Comparison of ENCODE assay signal across 15 cellular contexts in genomic region chr2:240223631-240224030, GRCh38.
DNase-seq lines count a peak whose midpoint lies in the region; ATAC-seq and TF ChIP-seq lines count a peak whose summit lies in the region.
"Had no signal": no experiment of that assay in that cellular context is flagged by ENCODE, and none has a peak within 500 bp of the region (broad histone marks: within the 10 kb centered on the region; RNA-seq: fewer than 3 reads in every experiment).

No MANE protein-coding gene starts in this region.

- no peak overlapping the region for H2BK15ac ChIP-seq in IMR-90 (ENCODE audit: low read depth, low read length)
- H2BK15ac ChIP-seq in neuronal stem cell (ENCODE audit: low read length): no peak overlapping the region

- H2AK9ac ChIP-seq in IMR-90 (replicated peaks; ENCODE audit: low read depth, low read length, poor library complexity): peak overlapping the region; percentile 59

- intact Hi-C loops in IMR-90 (cut with micrococcal nuclease): no loop called here
- intact Hi-C loops in CD4-positive, alpha-beta T cell (cut with DNase I, micrococcal nuclease): no loop called here

- H4K8ac ChIP-seq in IMR-90 (ENCODE audit: low read depth in 2 of 2, low read length in 2 of 2) (no peak overlapping the region), neuronal stem cell (ENCODE audit: low read depth, low read length) (no peak overlapping the region)

- H3K9me3 ChIP-seq in IMR-90 (ENCODE audit: control insufficient read depth, insufficient read depth, low read length) (0 out of 2 replicates have a peak, but pooled peaks cover 2% of the 10 kb centered on the region), neuronal stem cell (replicated peaks in 1 of 2; ENCODE audit: control insufficient read depth in 2 of 2, insufficient read depth in 1 of 2, low read depth in 1 of 2, low read length in 2 of 2) (no peaks in the 10 kb centered on the region), suprapubic skin (no peaks in the 10 kb centered on the region)
- no peaks in the 10 kb centered on the region for H3K9me3 ChIP-seq in CD4-positive, alpha-beta T cell (ENCODE audit: control insufficient read depth, low read length)

- no peaks in the 10 kb centered on the region for H4K20me1 ChIP-seq in IMR-90 (ENCODE audit: insufficient read depth, low read length)
- H4K20me1 ChIP-seq: BLaER1 treated with 17β-estradiol and CSF1 and Interleukin-3, amounts not matched to agents 10 nM and 100 nM had no signal

- H3K27me3 Mint-ChIP-seq in activated CD8-positive, alpha-beta memory T cell treated with anti-CD3 and anti-CD28 coated beads, Interleukin-2, amount 10 ng/mL, durations not matched to agents 7 days and 5 days: peaks cover 22% of the 10 kb centered on the region
- H3K27me3 Mint-ChIP-seq in CD4-positive, alpha-beta T cell: peaks cover 37% of the 10 kb centered on the region

- H3K23ac ChIP-seq in IMR-90 (ENCODE audit: low read depth, low read length) (no peak overlapping the region), neuronal stem cell (ENCODE audit: low read depth, low read length, poor library complexity) (no peak overlapping the region)

- H2AFZ ChIP-seq in IMR-90 (replicated peaks; ENCODE audit: low read length, poor library complexity): no peak overlapping the region
- no peak overlapping the region for H2AFZ ChIP-seq in neuronal stem cell (ENCODE audit: low read length)
- H2AFZ ChIP-seq: GM23338 had no signal

- H4K5ac ChIP-seq in IMR-90 (ENCODE audit: low read depth, low read length): no peak overlapping the region

- TF ChIP-seq EP300 in suprapubic skin (IDR thresholded peaks at IDR 0.05): no peak

- H3K9ac ChIP-seq in IMR-90 (ENCODE audit: low read depth, low read length): no peak overlapping the region
- no peak overlapping the region for H3K9ac ChIP-seq in neuronal stem cell (ENCODE audit: low read depth, low read length, poor library complexity)
- H3K9ac ChIP-seq: BLaER1 treated with 17β-estradiol and CSF1 and Interleukin-3, amounts not matched to agents 10 nM and 100 nM had no signal

- H3K27me3 ChIP-seq in IMR-90 (ENCODE audit: control insufficient read depth, insufficient read depth, low read length): no peaks in the 10 kb centered on the region; the same call in 1 of the 2 replicates
- H3K27me3 ChIP-seq in neuronal stem cell (ENCODE audit: control insufficient read depth in 3 of 3, insufficient read depth in 3 of 3, low read depth in 1 of 3, low read length in 3 of 3): peaks cover 0 to 13% (median 0%) of the 10 kb centered on the region in 3 experiments
- H3K27me3 ChIP-seq in suprapubic skin: peaks cover 44% of the 10 kb centered on the region
- peaks cover 21% of the 10 kb centered on the region for H3K27me3 ChIP-seq in CD4-positive, alpha-beta T cell (ENCODE audit: control insufficient read depth, insufficient read depth, low read length)
- H3K27me3 ChIP-seq: BLaER1 treated with 17β-estradiol and CSF1 and Interleukin-3, amounts not matched to agents 10 nM and 100 nM had no signal

- dilution Hi-C loops in IMR-90 (cut with HindIII; ENCODE audit: low sequenced_read_pairs, unreplicated experiment): no loop called here

- no peak overlapping the region for H3K27ac ChIP-seq in IMR-90 (ENCODE audit: insufficient read depth, low read length)
- no peak overlapping the region for H3K27ac ChIP-seq in neuronal stem cell (replicated peaks; ENCODE audit: low read length)
- no peak overlapping the region for H3K27ac ChIP-seq in suprapubic skin
- no peak overlapping the region for H3K27ac ChIP-seq in CD4-positive, alpha-beta T cell (ENCODE audit: low read depth, low read length)
- H3K27ac ChIP-seq: BLaER1 treated with 17β-estradiol and CSF1 and Interleukin-3, amounts not matched to agents 10 nM and 100 nM had no signal

- H2BK120ac ChIP-seq in IMR-90 (ENCODE audit: low read depth, low read length) (peak overlapping the region; percentile 19; the same call in 1 of the 2 replicates), neuronal stem cell (ENCODE audit: low read depth, low read length) (no peak overlapping the region)

- H2BK20ac ChIP-seq in IMR-90 (ENCODE audit: low read depth, low read length): no peak overlapping the region

- H3K14ac ChIP-seq in IMR-90 (replicated peaks; ENCODE audit: low read depth, low read length) (no peak overlapping the region), neuronal stem cell (ENCODE audit: low read length) (no peak overlapping the region)

- no peaks in the 10 kb centered on the region for H3K36me3 ChIP-seq in IMR-90 (ENCODE audit: control insufficient read depth, insufficient read depth, low read length)
- H3K36me3 ChIP-seq in neuronal stem cell (replicated peaks in 1 of 2; ENCODE audit: control insufficient read depth in 2 of 2, insufficient read depth in 2 of 2, low read length in 2 of 2): no peaks in the 10 kb centered on the region
- H3K36me3 ChIP-seq in suprapubic skin: no peaks in the 10 kb centered on the region
- H3K36me3 ChIP-seq: BLaER1 treated with 17β-estradiol and CSF1 and Interleukin-3, amounts not matched to agents 10 nM and 100 nM had no signal

- peaks cover 6% of the 10 kb centered on the region for H3K4me1 ChIP-seq in IMR-90 (ENCODE audit: control insufficient read depth, insufficient read depth, low read length)
- no peaks in the 10 kb centered on the region for H3K4me1 ChIP-seq in neuronal stem cell (ENCODE audit: control insufficient read depth in 2 of 2, insufficient read depth in 1 of 2, low read depth in 1 of 2, low read length in 2 of 2)
- no peaks in the 10 kb centered on the region for H3K4me1 ChIP-seq in suprapubic skin

- no peak overlapping the region for H2BK12ac ChIP-seq in neuronal stem cell (ENCODE audit: low read length)

- no peaks in the 10 kb centered on the region for H3K36me3 Mint-ChIP-seq in activated CD8-positive, alpha-beta memory T cell treated with anti-CD3 and anti-CD28 coated beads, Interleukin-2, amount 10 ng/mL, durations not matched to agents 7 days and 5 days
- no peaks in the 10 kb centered on the region for H3K36me3 Mint-ChIP-seq in CD4-positive, alpha-beta T cell (ENCODE audit: low read depth)

- CTCF ChIA-PET in activated CD8-positive, alpha-beta memory T cell treated with anti-CD3 and anti-CD28 coated beads, Interleukin-2, amount 10 ng/mL, durations not matched to agents 7 days and 5 days (lab: Charles Lee): no interaction called here
- CTCF ChIA-PET in IMR-90 (lab: Yijun Ruan, JAX): interaction anchor here (1.5 kb wide), 1 partner anchor 73 kb away, joined by 3 read pairs; no protein-coding TSS in a partner anchor
- CTCF ChIA-PET in CD4-positive, alpha-beta T cell (lab: Charles Lee): no interaction called here

- TF ChIP-seq POLR2A in IMR-90 (IDR thresholded peaks at IDR 0.05; ENCODE audit: low read depth, low read length): no peak
- no peak for TF ChIP-seq POLR2A in suprapubic skin (IDR thresholded peaks at IDR 0.05)

- TF ChIP-seq CTCF in IMR-90 (conservative IDR thresholded peaks at IDR 0.05; ENCODE audit: low read depth, low read length): no peak
- no peak for TF ChIP-seq CTCF in suprapubic skin (IDR thresholded peaks at IDR 0.05)
- no peak for TF ChIP-seq CTCF in CD4-positive, alpha-beta T cell (IDR thresholded peaks at IDR 0.05)
- no peak for TF ChIP-seq CTCF in GM10266 (IDR thresholded peaks at IDR 0.05; ENCODE audit: control insufficient read depth, insufficient read depth, low read depth, missing control alignments)

- H3K4me3 ChIP-seq in IMR-90 (ENCODE audit: insufficient read depth, low read depth, low read length) (no peak overlapping the region), neuronal stem cell (ENCODE audit: low read length in 2 of 2) (no peak overlapping the region), suprapubic skin (no peak overlapping the region)
- H3K4me3 ChIP-seq: BLaER1 treated with 17β-estradiol and CSF1 and Interleukin-3, amounts not matched to agents 10 nM and 100 nM; GM23338 had no signal

- no peaks in the 10 kb centered on the region for H3K4me1 Mint-ChIP-seq in activated CD8-positive, alpha-beta memory T cell treated with anti-CD3 and anti-CD28 coated beads, Interleukin-2, amount 10 ng/mL, durations not matched to agents 7 days and 5 days
- H3K4me1 Mint-ChIP-seq in CD4-positive, alpha-beta T cell (ENCODE audit: low read depth): no peaks in the 10 kb centered on the region
- H3K4me1 Mint-ChIP-seq: CD4-positive, alpha-beta memory T cell; H9 had no signal

- H2AK5ac ChIP-seq in IMR-90 (ENCODE audit: low read depth, low read length) (no peak overlapping the region), neuronal stem cell (ENCODE audit: low read depth, low read length) (peak overlapping the region; percentile 58)

- 63% methylated on average over 2 of the region's 7 CpGs; no CpG with 5 or more reads in 1 of the 2 experiments for WGBS in IMR-90 (ENCODE audit: extremely low coverage in 2 of 2, insufficient read length in 1 of 2), 2 experiments
- no CpG with 5 or more reads among the region's 7 CpGs for WGBS in neuronal stem cell (ENCODE audit: extremely low coverage in 2 of 2, insufficient read length in 2 of 2, insufficient replicate concordance in 1 of 2), 2 donors
- 77% methylated on average over 7 of the region's 7 CpGs for WGBS in suprapubic skin

- DNase-seq in activated CD8-positive, alpha-beta memory T cell treated with anti-CD3 and anti-CD28 coated beads, Interleukin-2, amount 10 ng/mL, durations not matched to agents 7 days and 5 days: peak; percentile 35
- DNase-seq in activated CD8-positive, alpha-beta memory T cell treated with anti-CD3 and anti-CD28 coated beads, Interleukin-2, amount 50 U/mL, for 4 hours: no peak
- DNase-seq in IMR-90: no peak
- no peak for DNase-seq in neuronal stem cell (ENCODE audit: low spot score)
- DNase-seq in suprapubic skin (ENCODE audit: low spot score in 2 of 2): peak; percentile 27 to 67
- no peak for DNase-seq in CD4-positive, alpha-beta T cell
- DNase-seq in stimulated activated CD8-positive, alpha-beta memory T cell treated with anti-CD3 and anti-CD28 coated beads, Interleukin-4, amount 100 ng/mL, for 48 hours: no peak
- DNase-seq in GM10266 (ENCODE audit: extremely low spot score): no peak
- DNase-seq: ACHN; CD4-positive, alpha-beta memory T cell; DMS79; H9 had no signal

- H3K4me3 Mint-ChIP-seq in activated CD8-positive, alpha-beta memory T cell treated with anti-CD3 and anti-CD28 coated beads, Interleukin-2, amount 10 ng/mL, durations not matched to agents 7 days and 5 days: no peak overlapping the region
- H3K4me3 Mint-ChIP-seq in CD4-positive, alpha-beta T cell: no peak overlapping the region
- H3K4me3 Mint-ChIP-seq: CD4-positive, alpha-beta memory T cell; GM23338; H9 had no signal

- H3K18ac ChIP-seq in IMR-90 (ENCODE audit: low read depth, low read length) (no peak overlapping the region), neuronal stem cell (ENCODE audit: low read length) (no peak overlapping the region)

- POLR2A ChIA-PET in IMR-90 (lab: Charles Lee; ENCODE audit: unreplicated experiment): no interaction called here
- POLR2A ChIA-PET in CD4-positive, alpha-beta T cell (lab: Charles Lee): no interaction called here

- in situ Hi-C loops in IMR-90 (cut with MboI; ENCODE audit: low sequenced_read_pairs): no loop called here

- no peak overlapping the region for H3K4me2 ChIP-seq in IMR-90 (ENCODE audit: low read depth, low read length)
- no peak overlapping the region for H3K4me2 ChIP-seq in neuronal stem cell (ENCODE audit: insufficient read depth, low read length, poor library complexity, severe bottlenecking)
- H3K4me2 ChIP-seq: BLaER1 treated with 17β-estradiol and CSF1 and Interleukin-3, amounts not matched to agents 10 nM and 100 nM; GM23338 had no signal

- H3K9me3 Mint-ChIP-seq in activated CD8-positive, alpha-beta memory T cell treated with anti-CD3 and anti-CD28 coated beads, Interleukin-2, amount 10 ng/mL, durations not matched to agents 7 days and 5 days (ENCODE audit: low read depth): peaks cover 3% of the 10 kb centered on the region
- H3K9me3 Mint-ChIP-seq in CD4-positive, alpha-beta T cell: no peaks in the 10 kb centered on the region

- no peaks in the 10 kb centered on the region for H3K79me1 ChIP-seq in IMR-90 (ENCODE audit: low read depth in 1 of 2, low read length in 2 of 2)
- no peaks in the 10 kb centered on the region for H3K79me1 ChIP-seq in neuronal stem cell (ENCODE audit: low read depth, low read length)

- no TSS peak for BruUV-seq in IMR-90 (replicated peaks; lab: Mats Ljungman, UMichigan)

- TF ChIP-seq RAD21 in IMR-90 (IDR thresholded peaks at IDR 0.05; ENCODE audit: low read length): no peak

- ATAC-seq in activated CD8-positive, alpha-beta memory T cell treated with anti-CD3 and anti-CD28 coated beads, Interleukin-2, amount 10 ng/mL, durations not matched to agents 7 days and 5 days: no peak
- no peak for ATAC-seq in IMR-90 (ENCODE audit: low read depth)
- no peak for ATAC-seq in CD4-positive, alpha-beta T cell (ENCODE audit: poor library complexity)
- ATAC-seq: GM23338, HepG2 had no signal

- H3K27ac Mint-ChIP-seq in activated CD8-positive, alpha-beta memory T cell treated with anti-CD3 and anti-CD28 coated beads, Interleukin-2, amount 10 ng/mL, durations not matched to agents 7 days and 5 days: no peak overlapping the region
- H3K27ac Mint-ChIP-seq in CD4-positive, alpha-beta T cell: no peak overlapping the region
- H3K27ac Mint-ChIP-seq: CD4-positive, alpha-beta memory T cell; GM23338; H9 had no signal

- H3K4ac ChIP-seq in IMR-90 (ENCODE audit: low read depth, low read length) (no peak overlapping the region; the same call in 1 of the 2 replicates), neuronal stem cell (ENCODE audit: low read length) (no peak overlapping the region)

- H3K9me1 ChIP-seq in IMR-90 (ENCODE audit: insufficient read depth, low read length): no peaks in the 10 kb centered on the region

- no peak overlapping the region for H2BK5ac ChIP-seq in IMR-90 (ENCODE audit: low read depth, low read length, poor library complexity, severe bottlenecking)
- no peak overlapping the region for H2BK5ac ChIP-seq in neuronal stem cell (ENCODE audit: low read length)

- H3K56ac ChIP-seq in IMR-90 (ENCODE audit: extremely low read depth, insufficient read depth, low read length): no peak overlapping the region

- H4K91ac ChIP-seq in IMR-90 (ENCODE audit: insufficient read depth, low read depth, low read length): no peak overlapping the region
- no peak overlapping the region for H4K91ac ChIP-seq in neuronal stem cell (ENCODE audit: low read depth, low read length, poor library complexity)

Comparison
In these comparisons a context has a peak if more than half of its experiments do, and no peak if none do; other contexts are left out.
1. DNase-seq: peak in activated CD8-positive, alpha-beta memory T cell treated with anti-CD3 and anti-CD28 coated beads, Interleukin-2, amount 10 ng/mL, durations not matched to agents 7 days and 5 days (single experiment) and suprapubic skin (2 of 2); none in activated CD8-positive, alpha-beta memory T cell treated with anti-CD3 and anti-CD28 coated beads, Interleukin-2, amount 50 U/mL, for 4 hours (single experiment), IMR-90 (single experiment), neuronal stem cell (single experiment), CD4-positive, alpha-beta T cell (0 of 10), stimulated activated CD8-positive, alpha-beta memory T cell treated with anti-CD3 and anti-CD28 coated beads, Interleukin-4, amount 100 ng/mL, for 48 hours (single experiment) and GM10266 (single experiment).